9 cellular contexts compared by ENCODE assay signal in genomic region chr1:116376734-116377096, GRCh38. TPM values are rescaled to one million over a fixed set of nuclear protein-coding genes. Genes with fewer than 3 reads are reported as not detected.
DNase-seq lines count a peak whose midpoint lies in the region; ATAC-seq and TF ChIP-seq lines count a peak whose summit lies in the region.
"Had no signal": no experiment of that assay in that cellular context is flagged by ENCODE, and none has a peak within 500 bp of the region (broad histone marks: within the 10 kb centered on the region; RNA-seq: fewer than 3 reads in every experiment).

No MANE protein-coding gene starts in this region.

- H3K9me3 Mint-ChIP-seq in activated T-cell treated with anti-CD3 and anti-CD28 coated beads, Interleukin-2, amount 50 U/mL, for 4 hours: no peaks in the 10 kb centered on the region
- no peaks in the 10 kb centered on the region for H3K9me3 Mint-ChIP-seq in activated naive CD8-positive, alpha-beta T cell treated with anti-CD3 and anti-CD28 coated beads for 36 hours

- H3K27me3 Mint-ChIP-seq in activated T-cell treated with anti-CD3 and anti-CD28 coated beads, Interleukin-2, amount 50 U/mL, for 4 hours (ENCODE audit: low read depth): no peaks in the 10 kb centered on the region
- no peaks in the 10 kb centered on the region for H3K27me3 Mint-ChIP-seq in activated naive CD8-positive, alpha-beta T cell treated with anti-CD3 and anti-CD28 coated beads for 36 hours

- ATAC-seq in activated T-cell treated with anti-CD3 and anti-CD28 coated beads, Interleukin-2, amount 50 U/mL, for 4 hours: no peak

- peak overlapping the region; percentile 93 for H3K27ac Mint-ChIP-seq in activated naive CD8-positive, alpha-beta T cell treated with anti-CD3 and anti-CD28 coated beads for 36 hours

- H3K4me1 ChIP-seq in tibial artery (peaks cover 5 to 80% (median 64%) of the 10 kb centered on the region in 4 donors), SJCRH30 (peaks cover 16% of the 10 kb centered on the region; the same call in 1 of the 2 replicates)

- TF ChIP-seq CTCF in kidney epithelial cell (IDR thresholded peaks at IDR 0.05; ENCODE audit: insufficient read depth, low read length, poor library complexity, severe bottlenecking) (no peak), tibial artery (IDR thresholded peaks at IDR 0.05) (no peak)

- H3K27me3 ChIP-seq in kidney epithelial cell (ENCODE audit: control insufficient read depth, insufficient read depth, low read length) (no peaks in the 10 kb centered on the region), tibial artery (no peaks in the 10 kb centered on the region), SJCRH30 (no peaks in the 10 kb centered on the region)

- no peak for DNase-seq in activated T-cell treated with anti-CD3 and anti-CD28 coated beads, Interleukin-2, amount 50 U/mL, for 4 hours
- DNase-seq in activated T-cell treated with anti-CD3 and anti-CD28 coated beads for 4 hours (no peak), kidney epithelial cell (ENCODE audit: low read depth) (no peak), tibial artery (no peak), SJCRH30 (no peak), NCI-H2171 (lab: John Stamatoyannopoulos, UW) (no peak), NCI-H446 (lab: John Stamatoyannopoulos, UW) (no peak)
- no peak for DNase-seq in activated naive CD8-positive, alpha-beta T cell treated with anti-CD3 and anti-CD28 coated beads for 36 hours

- H3K36me3 Mint-ChIP-seq in activated T-cell treated with anti-CD3 and anti-CD28 coated beads, Interleukin-2, amount 50 U/mL, for 4 hours (ENCODE audit: insufficient read depth): peaks cover 15% of the 10 kb centered on the region
- peaks cover 33% of the 10 kb centered on the region for H3K36me3 Mint-ChIP-seq in activated naive CD8-positive, alpha-beta T cell treated with anti-CD3 and anti-CD28 coated beads for 36 hours

- intact Hi-C loops in tibial artery (cut with DNase I; ENCODE audit: low total_unique reads): no loop called here

- H3K9me3 ChIP-seq in tibial artery (no peaks in the 10 kb centered on the region), SJCRH30 (replicated peaks) (no peaks in the 10 kb centered on the region)
- H3K9me3 ChIP-seq: mucosa of descending colon had no signal

- peak overlapping the region; percentile 96 for H3K4me3 Mint-ChIP-seq in activated T-cell treated with anti-CD3 and anti-CD28 coated beads, Interleukin-2, amount 50 U/mL, for 4 hours
- peak overlapping the region; percentile 98 for H3K4me3 Mint-ChIP-seq in activated naive CD8-positive, alpha-beta T cell treated with anti-CD3 and anti-CD28 coated beads for 36 hours

- peak overlapping the region; percentile 98 for H3K27ac ChIP-seq in tibial artery
- no peak overlapping the region for H3K27ac ChIP-seq in SJCRH30

- H3K36me3 ChIP-seq in kidney epithelial cell (ENCODE audit: control insufficient read depth, insufficient read depth, low read length) (peaks cover 2% of the 10 kb centered on the region), tibial artery (no peaks in the 10 kb centered on the region), SJCRH30 (no peaks in the 10 kb centered on the region)

- peaks cover 67% of the 10 kb centered on the region for H3K4me1 Mint-ChIP-seq in activated T-cell treated with anti-CD3 and anti-CD28 coated beads, Interleukin-2, amount 50 U/mL, for 4 hours (ENCODE audit: low read depth)
- peaks cover 67% of the 10 kb centered on the region for H3K4me1 Mint-ChIP-seq in activated naive CD8-positive, alpha-beta T cell treated with anti-CD3 and anti-CD28 coated beads for 36 hours

- H3K4me3 ChIP-seq in kidney epithelial cell (ENCODE audit: low read depth, low read length): peak overlapping the region; percentile 9
- H3K4me3 ChIP-seq in tibial artery: peak overlapping the region; percentile 27 to 94
- H3K4me3 ChIP-seq in SJCRH30: no peak overlapping the region
- H3K4me3 ChIP-seq: mucosa of descending colon had no signal

RNA-seq across cellular contexts. Expression of gene ATP1A1, which starts 3.7 kb away (rescaled TPM):
- total RNA-seq in activated T-cell treated with anti-CD3 and anti-CD28 coated beads, Interleukin-2, amount 50 U/mL, for 4 hours: 100 to 1,000 TPM; 334 to 383 (median 337) TPM
- total RNA-seq in activated naive CD8-positive, alpha-beta T cell treated with anti-CD3 and anti-CD28 coated beads for 36 hours: 100 to 1,000 TPM; 234 to 243 TPM
- 216 and 239 TPM in 2 replicates for total RNA-seq in kidney epithelial cell
- 110 and 112 TPM in 2 replicates for total RNA-seq in SJCRH30 (2014; rRNA removed; shearing (Covaris generic))
